Comparison of ENCODE assay signal across 1 cellular context in the genomic region with DNA sequence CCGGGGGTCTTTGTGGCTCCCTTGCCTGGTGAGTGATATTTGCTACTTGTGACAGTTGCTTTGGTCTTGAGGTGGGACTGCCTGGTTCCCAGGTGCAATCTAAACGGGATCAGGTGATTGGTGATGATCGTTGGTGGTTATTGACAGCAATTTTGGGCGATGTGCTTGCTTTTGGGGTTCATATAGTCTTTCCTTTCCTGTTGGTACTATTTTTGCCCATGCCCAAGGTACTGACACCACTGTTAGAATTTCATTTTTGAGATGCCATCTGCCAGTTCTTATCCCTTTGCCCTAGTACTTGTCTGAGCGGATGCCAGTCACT.
TF ChIP-seq lines count a peak whose summit lies in the region.

No MANE protein-coding gene starts in this region.

TF ChIP-seq in HepG2, 621 proteins besides CTCF, POLR2A, EP300 and RAD21:
- TF ChIP-seq SALL2 (CRISPR knock-in tag; IDR thresholded peaks at IDR 0.05) (no peak), SAFB2 (CRISPR knock-in tag; IDR thresholded peaks at IDR 0.05; ENCODE audit: borderline replicate concordance, low read depth) (no peak), NFIC (IDR thresholded peaks at IDR 0.05; ENCODE audit: low read length) (no peak), SALL1 (CRISPR knock-in tag; IDR thresholded peaks at IDR 0.05) (no peak), RFXAP (CRISPR knock-in tag; IDR thresholded peaks at IDR 0.05; ENCODE audit: borderline replicate concordance) (no peak), KDM4B (CRISPR knock-in tag; IDR thresholded peaks at IDR 0.05) (no peak), HDAC2 (CRISPR knock-in tag; IDR thresholded peaks at IDR 0.05) (no peak), ZNF430 (CRISPR knock-in tag; IDR thresholded peaks at IDR 0.05) (no peak), ZNF790 (CRISPR knock-in tag; IDR thresholded peaks at IDR 0.05; ENCODE audit: borderline replicate concordance) (no peak), TEAD2 (CRISPR knock-in tag; IDR thresholded peaks at IDR 0.05) (no peak), ZC3H4 (CRISPR knock-in tag; IDR thresholded peaks at IDR 0.05; ENCODE audit: borderline replicate concordance) (no peak), RBM22 (optimal IDR thresholded peaks at IDR 0.05; ENCODE audit: low read length) (no peak), ZNF564 (CRISPR knock-in tag; IDR thresholded peaks at IDR 0.05) (no peak), ISL2 (CRISPR knock-in tag; IDR thresholded peaks at IDR 0.05) (no peak)
- TF ChIP-seq, protein P1, sequence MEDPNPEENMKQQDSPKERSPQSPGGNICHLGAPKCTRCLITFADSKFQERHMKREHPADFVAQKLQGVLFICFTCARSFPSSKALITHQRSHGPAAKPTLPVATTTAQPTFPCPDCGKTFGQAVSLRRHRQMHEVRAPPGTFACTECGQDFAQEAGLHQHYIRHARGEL (CRISPR knock-in tag; IDR thresholded peaks at IDR 0.05), result no peak
- TF ChIP-seq, protein P2, sequence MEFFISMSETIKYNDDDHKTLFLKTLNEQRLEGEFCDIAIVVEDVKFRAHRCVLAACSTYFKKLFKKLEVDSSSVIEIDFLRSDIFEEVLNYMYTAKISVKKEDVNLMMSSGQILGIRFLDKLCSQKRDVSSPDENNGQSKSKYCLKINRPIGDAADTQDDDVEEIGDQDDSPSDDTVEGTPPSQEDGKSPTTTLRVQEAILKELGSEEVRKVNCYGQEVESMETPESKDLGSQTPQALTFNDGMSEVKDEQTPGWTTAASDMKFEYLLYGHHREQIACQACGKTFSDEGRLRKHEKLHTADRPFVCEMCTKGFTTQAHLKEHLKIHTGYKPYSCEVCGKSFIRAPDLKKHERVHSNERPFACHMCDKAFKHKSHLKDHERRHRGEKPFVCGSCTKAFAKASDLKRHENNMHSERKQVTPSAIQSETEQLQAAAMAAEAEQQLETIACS (CRISPR knock-in tag; IDR thresholded peaks at IDR 0.05), result no peak
- TF ChIP-seq, protein P3, sequence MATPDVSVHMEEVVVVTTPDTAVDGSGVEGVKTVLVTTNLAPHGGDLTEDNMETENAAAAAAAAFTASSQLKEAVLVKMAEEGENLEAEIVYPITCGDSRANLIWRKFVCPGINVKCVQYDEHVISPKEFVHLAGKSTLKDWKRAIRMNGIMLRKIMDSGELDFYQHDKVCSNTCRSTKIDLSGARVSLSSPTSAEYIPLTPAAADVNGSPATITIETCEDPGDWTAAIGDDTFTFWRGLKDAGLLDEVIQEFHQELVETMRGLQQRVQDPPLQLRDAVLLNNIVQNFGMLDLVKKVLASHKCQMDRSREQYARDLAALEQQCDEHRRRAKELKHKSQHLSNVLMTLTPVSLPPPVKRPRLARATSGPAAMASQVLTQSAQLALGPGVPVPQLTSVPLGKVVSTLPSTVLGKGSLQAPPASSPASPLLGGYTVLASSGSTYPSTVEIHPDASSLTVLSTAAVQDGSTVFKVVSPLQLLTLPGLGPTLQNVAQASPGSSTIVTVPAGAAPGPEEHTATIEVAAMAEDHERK (CRISPR knock-in tag; IDR thresholded peaks at IDR 0.05; ENCODE audit: low read depth), result no peak
TF ChIP-seq in HepG2: peak in this region for 0.
